35 cellular contexts compared by ENCODE assay signal in the genomic region with DNA sequence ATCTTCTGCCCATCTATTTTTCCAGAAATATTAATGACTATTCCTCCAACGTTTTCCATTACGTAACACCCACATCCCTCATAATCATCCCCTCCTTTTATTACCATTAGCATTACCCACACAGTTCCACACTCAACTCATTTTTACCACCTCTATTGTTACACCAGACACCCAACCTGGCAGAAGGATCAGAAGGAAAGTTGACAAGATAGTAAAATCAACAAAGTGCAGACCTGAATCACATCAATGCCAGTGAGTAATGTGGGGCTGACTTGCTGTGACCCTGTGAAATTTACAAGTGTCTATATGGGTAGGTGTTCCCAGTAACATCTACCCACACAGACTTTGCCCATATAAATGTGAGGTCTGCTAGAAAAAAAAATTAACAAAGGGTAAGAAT.
"Had no signal": no experiment of that assay in that cellular context is flagged by ENCODE, and none has a peak within 500 bp of the region (broad histone marks: within the 10 kb centered on the region; RNA-seq: fewer than 3 reads in every experiment).

No MANE protein-coding gene starts in this region.

- H3K9me3 ChIP-seq: MG63 had no signal

- H3K36me3 ChIP-seq: MG63 had no signal

- H3K4me3 ChIP-seq: MG63 had no signal

- DNase-seq: Kasumi-1, MG63, MM.1S, MV-4-11, NCI-H1048, NCI-H1092, NCI-H1092 treated with DMSO at 0.1 percent for 48 hours, NCI-H1105, NCI-H1105 treated with DMSO at 0.1 percent for 48 hours, NCI-H1417, NCI-H1417 treated with DMSO at 0.1 percent for 48 hours, NCI-H1436, NCI-H1436 treated with DMSO at 0.1 percent for 48 hours, NCI-H146, NCI-H1694, NCI-H1694 treated with DMSO at 0.1 percent for 48 hours, NCI-H187, NCI-H187 treated with DMSO at 0.1 percent for 48 hours, NCI-H1930, NCI-H2029, NCI-H2029 treated with DMSO at 0.1 percent for 48 hours, NCI-H2081, NCI-H2081 treated with DMSO at 0.1 percent for 48 hours, NCI-H2107, NCI-H2171, NCI-H2171 treated with DMSO at 0.1 percent for 48 hours, NCI-H2227 treated with DMSO at 0.1 percent for 48 hours, NCI-H226, NCI-H345, NCI-H446, NCI-H446 treated with DMSO at 0.1 percent for 48 hours, NCI-H510A, NCI-H510A treated with DMSO at 0.1 percent for 48 hours, NCI-H524, NCI-H524 treated with DMSO at 0.1 percent for 48 hours had no signal
